Comparison of ENCODE assay signal across 1 cellular context in genomic region chr13:33639158-33639557, GRCh38.
TF ChIP-seq lines count a peak whose summit lies in the region.

No MANE protein-coding gene starts in this region.

TF ChIP-seq in GM12878, 131 proteins besides CTCF, POLR2A, EP300 and RAD21 (continued from another document):
- no peak for TF ChIP-seq TAF1 (IDR thresholded peaks at IDR 0.05; ENCODE audit: borderline replicate concordance, low read depth, low read length)
- no peak for TF ChIP-seq ATF3 (IDR thresholded peaks at IDR 0.05; ENCODE audit: borderline replicate concordance, extremely low read depth, low read depth, low read length)
- no peak for TF ChIP-seq E4F1 (IDR thresholded peaks at IDR 0.05; ENCODE audit: borderline replicate concordance, partially characterized antibody)
- TF ChIP-seq BCL3 (IDR thresholded peaks at IDR 0.05; ENCODE audit: borderline replicate concordance, insufficient read depth, low read depth, low read length, poor library complexity, severe bottlenecking): no peak
- no peak for TF ChIP-seq HDAC2 (IDR thresholded peaks at IDR 0.05)
